Comparison of ENCODE assay signal across 8 cellular contexts in genomic region chr19:21141787-21142464, GRCh38. TPM values are rescaled to one million over a fixed set of nuclear protein-coding genes. Genes with fewer than 3 reads are reported as not detected.
DNase-seq lines count a peak whose midpoint lies in the region; ATAC-seq and TF ChIP-seq lines count a peak whose summit lies in the region.

Gene ZNF431 (plus strand): TSS chr19:21142040. CDS start chr19:21142184, 144 bp downstream.

- H3K4me3 ChIP-seq in ectodermal cell (ENCODE audit: insufficient read depth, low read depth, low read length): peak within 1 kb of the TSS; percentile 87
- H3K4me3 ChIP-seq in lower lobe of right lung: peak within 1 kb of the TSS; percentile 76

- DNase-seq in CMK (ENCODE audit: low read depth) (peak; percentile 77), HS-5 (ENCODE audit: low read depth) (peak; percentile 71), lower lobe of right lung (peak; percentile 93)
- DNase-seq in NK-92 treated with Interleukin-12 subunit alpha and Interleukin-12 subunit beta, amount 100 ng/mL, for 24 hours (lab: John Stamatoyannopoulos, UW): peak; percentile 55
- DNase-seq in activated CD8-positive, alpha-beta memory T cell treated with anti-CD3 and anti-CD28 coated beads for 1 hour (ENCODE audit: extremely low read depth in 1 of 2, low read depth in 1 of 2): peak; percentile 73
- DNase-seq in stimulated activated CD4-positive, alpha-beta T cell treated with anti-CD3 and anti-CD28 coated beads, TNF-alpha, amount 100 ng/mL, for 1 hour (ENCODE audit: low read depth in 3 of 3, low spot score in 1 of 3): peak; percentile 62 to 75 (median 71)

- 0% methylated on average over 30 of the region's 30 CpGs for WGBS in ectodermal cell, 2 experiments

- intact Hi-C loops in lower lobe of right lung (cut with DNase I): no loop called here

- H3K36me3 ChIP-seq in ectodermal cell (ENCODE audit: control insufficient read depth, insufficient read depth, low read length): peaks cover 35% of the 10 kb centered on the region
- peaks cover 29% of the 10 kb centered on the region for H3K36me3 ChIP-seq in lower lobe of right lung

- H3K27ac ChIP-seq in ectodermal cell (ENCODE audit: insufficient read depth, low read depth, low read length, poor library complexity, severe bottlenecking) (peak within 1 kb of the TSS; percentile 99), lower lobe of right lung (peak within 1 kb of the TSS; percentile 88)

- ATAC-seq in GM19468 (IDR thresholded peaks at IDR 0.05; ENCODE audit: extremely low read depth, unreplicated experiment): peak; percentile 92
- ATAC-seq in lower lobe of right lung: peak; percentile 99

- H3K4me1 ChIP-seq in ectodermal cell (ENCODE audit: control insufficient read depth, insufficient read depth, low read length) (no peaks in the 10 kb centered on the region), lower lobe of right lung (peaks cover 15% of the 10 kb centered on the region)

- no peak for TF ChIP-seq CTCF in lower lobe of right lung (IDR thresholded peaks at IDR 0.05)

- H3K9me3 ChIP-seq in ectodermal cell (ENCODE audit: control insufficient read depth, low read length): peaks cover 2% of the 10 kb centered on the region
- no peaks in the 10 kb centered on the region for H3K9me3 ChIP-seq in lower lobe of right lung

- H3K27me3 ChIP-seq in ectodermal cell (ENCODE audit: control insufficient read depth, insufficient read depth, low read length, poor library complexity, severe bottlenecking): no peaks in the 10 kb centered on the region
- no peaks in the 10 kb centered on the region for H3K27me3 ChIP-seq in lower lobe of right lung (ENCODE audit: low read depth)

RNA-seq across cellular contexts. Expression of gene ZNF431, which starts in this region (rescaled TPM):
- 29.5 TPM for polyA plus RNA-seq in ectodermal cell (2013, experiment 1 of 4)
- 30.0 TPM for polyA plus RNA-seq in ectodermal cell (2013, experiment 2 of 4)
- polyA plus RNA-seq in ectodermal cell (2013, experiment 3 of 4): 24.5 TPM
- 21.8 TPM for polyA plus RNA-seq in ectodermal cell (2013, experiment 4 of 4)
- total RNA-seq in lower lobe of right lung: 30.5 TPM

Comparison
In these comparisons a context has a peak if more than half of its experiments do, and no peak if none do; other contexts are left out.
1. Peak in every context shown above with its lines: DNase-seq, ATAC-seq, H3K4me3 ChIP-seq and H3K27ac ChIP-seq.